25 cellular contexts compared by ENCODE assay signal in genomic region chr6:113598786-113599185, GRCh38.
"Had no signal": no experiment of that assay in that cellular context is flagged by ENCODE, and none has a peak within 500 bp of the region (broad histone marks: within the 10 kb centered on the region; RNA-seq: fewer than 3 reads in every experiment).

No MANE protein-coding gene starts in this region.

- H3K27ac Mint-ChIP-seq: activated B cell treated with CpG ODN at 0.5 μM for 24 hours; activated CD4-positive, alpha-beta T cell treated with anti-CD3 and anti-CD28 coated beads, Interleukin-2, amount 10 ng/mL, durations not matched to agents 24 days and 14 days; activated naive CD4-positive, alpha-beta T cell treated with anti-CD3 and anti-CD28 coated beads for 36 hours; activated naive CD8-positive, alpha-beta T cell; activated T-helper 17 cell treated with anti-CD3 and anti-CD28 coated beads, Interleukin-2, amount 50 U/mL, for 72 hours; T-helper 17 cell had no signal

- H3K4me3 Mint-ChIP-seq: activated B cell treated with CpG ODN at 0.5 μM for 24 hours; activated CD4-positive, alpha-beta T cell treated with anti-CD3 and anti-CD28 coated beads, Interleukin-2, amount 10 ng/mL, durations not matched to agents 24 days and 14 days; activated naive CD4-positive, alpha-beta T cell treated with anti-CD3 and anti-CD28 coated beads for 36 hours; activated naive CD8-positive, alpha-beta T cell; activated T-cell treated with anti-CD3 and anti-CD28 coated beads, Interleukin-2, amount 50 U/mL, for 4 hours; activated T-helper 17 cell treated with anti-CD3 and anti-CD28 coated beads, Interleukin-2, amount 50 U/mL, for 72 hours; T-helper 17 cell had no signal

- FAIRE-seq: bronchial epithelial cell, TTC549 had no signal

- H3K27me3 Mint-ChIP-seq: activated B cell treated with CpG ODN at 0.5 μM for 24 hours; activated naive CD8-positive, alpha-beta T cell; activated T-helper 17 cell treated with anti-CD3 and anti-CD28 coated beads, Interleukin-2, amount 50 U/mL, for 72 hours had no signal

- ATAC-seq: activated T-cell treated with anti-CD3 and anti-CD28 coated beads, Interleukin-2, amount 50 U/mL, for 4 hours; activated T-helper 17 cell treated with anti-CD3 and anti-CD28 coated beads, Interleukin-2, amount 50 U/mL, for 72 hours; T-helper 17 cell had no signal

- H3K4me1 Mint-ChIP-seq: activated CD4-positive, alpha-beta T cell treated with anti-CD3 and anti-CD28 coated beads, Interleukin-2, amount 10 ng/mL, durations not matched to agents 24 days and 14 days; activated T-helper 17 cell treated with anti-CD3 and anti-CD28 coated beads, Interleukin-2, amount 50 U/mL, for 72 hours; T-helper 17 cell had no signal

- H3K36me3 Mint-ChIP-seq: activated naive CD8-positive, alpha-beta T cell had no signal

- DNase-seq: activated B cell treated with CpG ODN at 0.5 μM for 24 hours; activated CD4-positive, alpha-beta T cell treated with anti-CD3 and anti-CD28 coated beads for 1 hour; activated CD4-positive, alpha-beta T cell treated with anti-CD3 and anti-CD28 coated beads, Interleukin-2, amount 10 ng/mL, durations not matched to agents 24 days and 14 days; activated CD4-positive, alpha-beta T cell treated with anti-CD3 and anti-CD28 coated beads, Interleukin-2, amount 50 U/mL, for 48 hours; activated CD8-positive, alpha-beta memory T cell treated with anti-CD3 and anti-CD28 coated beads for 24 hours; activated gamma-delta T cell; activated naive CD4-positive, alpha-beta T cell treated with anti-CD3 and anti-CD28 coated beads for 36 hours; activated T-cell treated with anti-CD3 and anti-CD28 coated beads, Interleukin-2, amount 50 U/mL, for 4 hours; anterior cingulate cortex; central memory CD4-positive, alpha-beta T cell; KBM-7; NCI-H1048; NCI-H1930; NCI-H2107; NCI-H345; NCI-H510A; NCI-H526 treated with DMSO at 0.1 percent for 48 hours; NCI-H82; SIG-M5; T-helper 17 cell; T1000 had no signal

- H3K9me3 Mint-ChIP-seq: activated CD4-positive, alpha-beta T cell treated with anti-CD3 and anti-CD28 coated beads, Interleukin-2, amount 10 ng/mL, durations not matched to agents 24 days and 14 days; activated T-cell treated with anti-CD3 and anti-CD28 coated beads, Interleukin-2, amount 50 U/mL, for 4 hours; activated T-helper 17 cell treated with anti-CD3 and anti-CD28 coated beads, Interleukin-2, amount 50 U/mL, for 72 hours had no signal
